32 cellular contexts compared by ENCODE assay signal in genomic region chr5:172313877-172314276, GRCh38.
"Had no signal": no experiment of that assay in that cellular context is flagged by ENCODE, and none has a peak within 500 bp of the region (broad histone marks: within the 10 kb centered on the region; RNA-seq: fewer than 3 reads in every experiment).

No MANE protein-coding gene starts in this region.

- H3K36me3 Mint-ChIP-seq: immature natural killer cell; natural killer cell; neural progenitor cell; stimulated activated naive B cell treated with anti-CD40 and anti-IgM and Interleukin-4, amounts not matched to agents 10 μg/mL and 1 μg/mL and 100 μg/mL, for 72 hours; WTC11 had no signal

- ATAC-seq: activated naive CD8-positive, alpha-beta T cell treated with anti-CD3 and anti-CD28 coated beads, Interleukin-2, amount 50 U/mL, for 24 hours; left lobe of liver; natural killer cell; stimulated activated naive B cell treated with anti-CD40 and anti-IgM and Interleukin-4, amounts not matched to agents 10 μg/mL and 1 μg/mL and 100 μg/mL, for 72 hours; WTC11 had no signal

- H3K27ac Mint-ChIP-seq: activated CD4-positive, alpha-beta memory T cell treated with anti-CD3 and anti-CD28 coated beads, Interleukin-2, amount 10 ng/mL, durations not matched to agents 7 days and 5 days; activated CD4-positive, alpha-beta T cell treated with anti-CD3 and anti-CD28 coated beads, Interleukin-2, amount 10 ng/mL, durations not matched to agents 7 days and 5 days; activated naive CD8-positive, alpha-beta T cell treated with anti-CD3 and anti-CD28 coated beads, Interleukin-2, amount 50 U/mL, for 24 hours; activated T-cell treated with anti-CD3 and anti-CD28 coated beads, Interleukin-2, amount 50 U/mL, for 24 hours; immature natural killer cell; natural killer cell; neural progenitor cell; stimulated activated naive B cell treated with anti-CD40 and anti-IgM and Interleukin-4, amounts not matched to agents 10 μg/mL and 1 μg/mL and 100 μg/mL, for 72 hours; WTC11 had no signal

- H3K4me3 ChIP-seq: lower lobe of right lung, neural progenitor cell, psoas muscle, sigmoid colon, suprapubic skin, tibial nerve, uterus had no signal

- H3K4me1 Mint-ChIP-seq: activated CD4-positive, alpha-beta memory T cell treated with anti-CD3 and anti-CD28 coated beads, Interleukin-2, amount 10 ng/mL, durations not matched to agents 7 days and 5 days; activated CD4-positive, alpha-beta T cell treated with anti-CD3 and anti-CD28 coated beads, Interleukin-2, amount 10 ng/mL, durations not matched to agents 7 days and 5 days; activated naive CD8-positive, alpha-beta T cell treated with anti-CD3 and anti-CD28 coated beads, Interleukin-2, amount 50 U/mL, for 24 hours; immature natural killer cell; natural killer cell; stimulated activated naive B cell treated with anti-CD40 and anti-IgM and Interleukin-4, amounts not matched to agents 10 μg/mL and 1 μg/mL and 100 μg/mL, for 72 hours had no signal

- H3K27me3 ChIP-seq: neural progenitor cell, sigmoid colon, suprapubic skin, tibial nerve, uterus had no signal

- H3K4me1 ChIP-seq: lower lobe of right lung, neural progenitor cell, parathyroid adenoma, psoas muscle, suprapubic skin, uterus had no signal

- H3K4me3 Mint-ChIP-seq: activated CD4-positive, alpha-beta memory T cell treated with anti-CD3 and anti-CD28 coated beads, Interleukin-2, amount 10 ng/mL, durations not matched to agents 7 days and 5 days; activated CD4-positive, alpha-beta T cell treated with anti-CD3 and anti-CD28 coated beads, Interleukin-2, amount 10 ng/mL, durations not matched to agents 7 days and 5 days; activated naive CD8-positive, alpha-beta T cell treated with anti-CD3 and anti-CD28 coated beads, Interleukin-2, amount 50 U/mL, for 24 hours; activated T-cell treated with anti-CD3 and anti-CD28 coated beads, Interleukin-2, amount 50 U/mL, for 24 hours; immature natural killer cell; natural killer cell; neural progenitor cell; stimulated activated naive B cell treated with anti-CD40 and anti-IgM and Interleukin-4, amounts not matched to agents 10 μg/mL and 1 μg/mL and 100 μg/mL, for 72 hours; WTC11 had no signal

- H2AFZ ChIP-seq: neural progenitor cell, parathyroid adenoma had no signal

- H3K9me3 Mint-ChIP-seq: activated CD4-positive, alpha-beta memory T cell treated with anti-CD3 and anti-CD28 coated beads, Interleukin-2, amount 10 ng/mL, durations not matched to agents 7 days and 5 days; activated CD4-positive, alpha-beta T cell treated with anti-CD3 and anti-CD28 coated beads, Interleukin-2, amount 10 ng/mL, durations not matched to agents 7 days and 5 days; activated naive CD8-positive, alpha-beta T cell treated with anti-CD3 and anti-CD28 coated beads, Interleukin-2, amount 50 U/mL, for 24 hours; activated T-cell treated with anti-CD3 and anti-CD28 coated beads, Interleukin-2, amount 50 U/mL, for 24 hours; immature natural killer cell; natural killer cell; neural progenitor cell; stimulated activated naive B cell treated with anti-CD40 and anti-IgM and Interleukin-4, amounts not matched to agents 10 μg/mL and 1 μg/mL and 100 μg/mL, for 72 hours; WTC11 had no signal

- H3K36me3 ChIP-seq: lower lobe of right lung, neural progenitor cell, sigmoid colon, suprapubic skin, tibial nerve, uterus had no signal

- H3K79me2 ChIP-seq: parathyroid adenoma had no signal

- DNase-seq: activated CD4-positive, alpha-beta memory T cell treated with anti-CD3 and anti-CD28 coated beads, Interleukin-2, amount 10 ng/mL, durations not matched to agents 7 days and 5 days; activated CD4-positive, alpha-beta T cell treated with anti-CD3 and anti-CD28 coated beads for 1 hour; activated CD4-positive, alpha-beta T cell treated with anti-CD3 and anti-CD28 coated beads, Interleukin-2, amount 10 ng/mL, durations not matched to agents 7 days and 5 days; activated CD8-positive, alpha-beta memory T cell treated with anti-CD3 and anti-CD28 coated beads, Interleukin-2, amount 50 U/mL, for 48 hours; activated gamma-delta T cell; activated naive CD4-positive, alpha-beta T cell treated with anti-CD3 and anti-CD28 coated beads, Interleukin-2, amount 50 U/mL, for 16 hours; activated naive CD8-positive, alpha-beta T cell treated with anti-CD3 and anti-CD28 coated beads, Interleukin-2, amount 50 U/mL, for 24 hours; activated T-cell treated with anti-CD3 and anti-CD28 coated beads, Interleukin-2, amount 50 U/mL, for 24 hours; amygdala; dermis blood vessel endothelial cell; effector CD4-positive, alpha-beta T cell; erythroblast; head of caudate nucleus; hypothalamus; immature natural killer cell; lower lobe of right lung; mesendoderm; natural killer cell; occipital lobe; sigmoid colon; small intestine; stimulated activated CD4-positive, alpha-beta T cell treated with anti-CD3 and anti-CD28 coated beads, Interleukin-1b, Interleukin-23, amount 100 ng/mL, for 48 hours; stimulated activated naive B cell treated with anti-CD40 and anti-IgM and Interleukin-4, amounts not matched to agents 10 μg/mL and 1 μg/mL and 100 μg/mL, for 72 hours; T-helper 2 cell; uterus had no signal

- H3K4me2 ChIP-seq: neural progenitor cell had no signal

- H3K27ac ChIP-seq: lower lobe of right lung, neural progenitor cell, parathyroid adenoma, psoas muscle, sigmoid colon, suprapubic skin, uterus had no signal

- H3K9me3 ChIP-seq: lower lobe of right lung, psoas muscle, sigmoid colon, suprapubic skin, tibial nerve, uterus had no signal
